Comparison of ENCODE assay signal across 8 cellular contexts in genomic region chr6:26286168-26286854, GRCh38.
DNase-seq lines count a peak whose midpoint lies in the region; ATAC-seq and TF ChIP-seq lines count a peak whose summit lies in the region.

No MANE protein-coding gene starts in this region.

- peaks cover 5% of the 10 kb centered on the region for H3K9me3 Mint-ChIP-seq in activated T-helper 17 cell treated with anti-CD3 and anti-CD28 coated beads, Interleukin-2, amount 50 U/mL, for 72 hours
- H3K9me3 Mint-ChIP-seq in neural crest cell: peaks cover 7% of the 10 kb centered on the region

- H3K27me3 Mint-ChIP-seq in activated T-helper 17 cell treated with anti-CD3 and anti-CD28 coated beads, Interleukin-2, amount 50 U/mL, for 72 hours: peaks cover 4% of the 10 kb centered on the region
- H3K27me3 Mint-ChIP-seq in neural crest cell (ENCODE audit: low read depth): peaks cover 19% of the 10 kb centered on the region

- peak overlapping the region; percentile 70 for H3K4me3 ChIP-seq in thymus (ENCODE audit: low read length)

- H3K27ac Mint-ChIP-seq in activated T-helper 17 cell treated with anti-CD3 and anti-CD28 coated beads, Interleukin-2, amount 50 U/mL, for 72 hours: peak overlapping the region; percentile 100
- H3K27ac Mint-ChIP-seq in neural crest cell (ENCODE audit: unreplicated experiment): peak overlapping the region; percentile 99

- H3K9me3 ChIP-seq in thymus (ENCODE audit: control insufficient read depth): no peaks in the 10 kb centered on the region

- ATAC-seq in activated T-helper 17 cell treated with anti-CD3 and anti-CD28 coated beads, Interleukin-2, amount 50 U/mL, for 72 hours (replicated peaks): peak; percentile 19
- ATAC-seq in HG02870 (IDR thresholded peaks at IDR 0.05; ENCODE audit: unreplicated experiment): no peak

- DNase-seq in Caki2 (ENCODE audit: low read depth): peak; percentile 81
- peak; percentile 74 for DNase-seq in KG1 (lab: John Stamatoyannopoulos, UW)
- DNase-seq in RKO (ENCODE audit: low spot score): peak; percentile 71
- peak; percentile 81 for DNase-seq in fibroblast of peridontal ligament (ENCODE audit: extremely low read depth)
- peak; percentile 66 for DNase-seq in neural crest cell (ENCODE audit: low read depth, low spot score)

- peaks cover 24% of the 10 kb centered on the region for H3K36me3 Mint-ChIP-seq in activated T-helper 17 cell treated with anti-CD3 and anti-CD28 coated beads, Interleukin-2, amount 50 U/mL, for 72 hours (ENCODE audit: low read depth)
- H3K36me3 Mint-ChIP-seq in neural crest cell (ENCODE audit: low read depth): peaks cover 8% of the 10 kb centered on the region

- no peak for TF ChIP-seq CTCF in neural crest cell (conservative IDR thresholded peaks at IDR 0.05)

- H3K4me1 Mint-ChIP-seq in activated T-helper 17 cell treated with anti-CD3 and anti-CD28 coated beads, Interleukin-2, amount 50 U/mL, for 72 hours: peaks cover 22% of the 10 kb centered on the region
- H3K4me1 Mint-ChIP-seq in neural crest cell: peaks cover 36% of the 10 kb centered on the region

- H3K27me3 ChIP-seq in thymus (ENCODE audit: control insufficient read depth, insufficient read depth): no peaks in the 10 kb centered on the region

- H3K27ac ChIP-seq in thymus (ENCODE audit: low read depth): peak overlapping the region; percentile 100

- 5% methylated on average over 18 of the region's 18 CpGs for WGBS in thymus

- no peaks in the 10 kb centered on the region for H3K36me3 ChIP-seq in thymus (ENCODE audit: control insufficient read depth, insufficient read depth)

- in situ Hi-C loops in Caki2 (cut with HindIII; ENCODE audit: low pct_unique_long_range_greater_than_20kb, low sequenced_read_pairs): no loop called here

- H3K4me3 Mint-ChIP-seq in activated T-helper 17 cell treated with anti-CD3 and anti-CD28 coated beads, Interleukin-2, amount 50 U/mL, for 72 hours: peak overlapping the region; percentile 94
- peak overlapping the region; percentile 97 for H3K4me3 Mint-ChIP-seq in neural crest cell

- peaks cover 14% of the 10 kb centered on the region for H3K4me1 ChIP-seq in thymus (ENCODE audit: control insufficient read depth, insufficient read depth, low read length)
